ENCODE assay signal across 1 cellular context in the genomic region with DNA sequence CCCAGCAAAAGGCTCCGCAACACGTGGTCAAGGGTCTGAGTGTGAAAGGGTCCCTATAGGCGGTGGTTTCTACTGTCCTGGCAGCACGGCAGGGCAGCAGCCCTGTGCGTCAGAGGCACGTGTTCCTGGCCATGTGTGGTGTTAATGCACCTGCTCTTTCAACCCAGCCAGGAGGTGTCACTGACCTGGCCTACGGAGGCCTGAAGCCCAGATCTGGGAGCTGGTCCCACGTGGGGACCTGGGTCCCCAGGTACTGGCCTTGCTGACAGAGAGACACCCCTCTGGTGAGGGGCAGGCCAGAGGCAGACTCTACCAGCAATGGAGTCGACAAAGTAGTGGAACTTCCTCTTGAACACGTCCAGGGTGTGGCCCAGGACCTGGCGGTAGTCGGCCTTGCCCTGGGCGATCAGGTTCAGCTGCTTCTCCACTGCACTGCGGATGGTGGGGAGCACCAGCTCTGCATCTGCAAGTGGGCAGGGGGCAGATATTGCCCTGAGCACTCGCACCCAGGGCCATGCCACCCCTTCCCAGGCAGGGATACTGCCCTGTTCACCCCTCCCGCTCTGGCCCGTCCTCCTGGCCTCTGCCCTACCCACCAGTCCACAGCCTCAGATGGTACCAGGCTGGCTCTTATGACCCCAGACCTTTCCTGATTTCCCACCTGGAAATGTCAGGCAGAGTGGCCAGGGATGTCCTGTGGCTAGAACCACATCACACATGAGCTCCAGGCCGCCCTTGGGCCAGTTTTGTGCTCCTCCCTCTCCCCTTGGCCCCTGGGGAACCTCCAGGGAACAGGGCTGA.
A peak's percentile ranks its signal among the peaks of the same experiment; 100 is the strongest.
TF ChIP-seq lines count a peak whose summit lies in the region.

No MANE protein-coding gene starts in this region.

TF ChIP-seq in K562, 482 proteins besides CTCF, POLR2A, EP300 and RAD21 (continues in another document):
- peak; percentile 49 for TF ChIP-seq PML (IDR thresholded peaks at IDR 0.05; ENCODE audit: low read length)
- TF ChIP-seq ZNF561 (CRISPR knock-in tag; conservative IDR thresholded peaks at IDR 0.05): peak; percentile 64; the same call in 1 of the 2 replicates
- no peak for TF ChIP-seq ZNF224 (CRISPR knock-in tag; IDR thresholded peaks at IDR 0.05)
- peak in 1 of 2 experiments; percentile 47; a peak in 2 of 4 replicates for TF ChIP-seq TBL1XR1 (IDR thresholded peaks at IDR 0.05; ENCODE audit: low read length in 2 of 2)
- TF ChIP-seq ZNF133 (CRISPR knock-in tag; IDR thresholded peaks at IDR 0.05): no peak
- no peak for TF ChIP-seq BMI1 (IDR thresholded peaks at IDR 0.05; ENCODE audit: low read length)
- peak; percentile 57 for TF ChIP-seq ZNF143 (CRISPR knock-in tag; IDR thresholded peaks at IDR 0.05)
- no peak for TF ChIP-seq NR4A1 (CRISPR knock-in tag; IDR thresholded peaks at IDR 0.05)
- no peak for TF ChIP-seq NR4A1 (tag; IDR thresholded peaks at IDR 0.05)
- TF ChIP-seq ZNF76 (CRISPR knock-in tag; IDR thresholded peaks at IDR 0.05; ENCODE audit: borderline replicate concordance): no peak
- TF ChIP-seq, protein P1, sequence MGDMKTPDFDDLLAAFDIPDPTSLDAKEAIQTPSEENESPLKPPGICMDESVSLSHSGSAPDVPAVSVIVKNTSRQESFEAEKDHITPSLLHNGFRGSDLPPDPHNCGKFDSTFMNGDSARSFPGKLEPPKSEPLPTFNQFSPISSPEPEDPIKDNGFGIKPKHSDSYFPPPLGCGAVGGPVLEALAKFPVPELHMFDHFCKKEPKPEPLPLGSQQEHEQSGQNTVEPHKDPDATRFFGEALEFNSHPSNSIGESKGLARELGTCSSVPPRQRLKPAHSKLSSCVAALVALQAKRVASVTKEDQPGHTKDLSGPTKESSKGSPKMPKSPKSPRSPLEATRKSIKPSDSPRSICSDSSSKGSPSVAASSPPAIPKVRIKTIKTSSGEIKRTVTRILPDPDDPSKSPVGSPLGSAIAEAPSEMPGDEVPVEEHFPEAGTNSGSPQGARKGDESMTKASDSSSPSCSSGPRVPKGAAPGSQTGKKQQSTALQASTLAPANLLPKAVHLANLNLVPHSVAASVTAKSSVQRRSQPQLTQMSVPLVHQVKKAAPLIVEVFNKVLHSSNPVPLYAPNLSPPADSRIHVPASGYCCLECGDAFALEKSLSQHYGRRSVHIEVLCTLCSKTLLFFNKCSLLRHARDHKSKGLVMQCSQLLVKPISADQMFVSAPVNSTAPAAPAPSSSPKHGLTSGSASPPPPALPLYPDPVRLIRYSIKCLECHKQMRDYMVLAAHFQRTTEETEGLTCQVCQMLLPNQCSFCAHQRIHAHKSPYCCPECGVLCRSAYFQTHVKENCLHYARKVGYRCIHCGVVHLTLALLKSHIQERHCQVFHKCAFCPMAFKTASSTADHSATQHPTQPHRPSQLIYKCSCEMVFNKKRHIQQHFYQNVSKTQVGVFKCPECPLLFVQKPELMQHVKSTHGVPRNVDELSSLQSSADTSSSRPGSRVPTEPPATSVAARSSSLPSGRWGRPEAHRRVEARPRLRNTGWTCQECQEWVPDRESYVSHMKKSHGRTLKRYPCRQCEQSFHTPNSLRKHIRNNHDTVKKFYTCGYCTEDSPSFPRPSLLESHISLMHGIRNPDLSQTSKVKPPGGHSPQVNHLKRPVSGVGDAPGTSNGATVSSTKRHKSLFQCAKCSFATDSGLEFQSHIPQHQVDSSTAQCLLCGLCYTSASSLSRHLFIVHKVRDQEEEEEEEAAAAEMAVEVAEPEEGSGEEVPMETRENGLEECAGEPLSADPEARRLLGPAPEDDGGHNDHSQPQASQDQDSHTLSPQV (IDR thresholded peaks at IDR 0.05): no peak
- TF ChIP-seq, protein P2, sequence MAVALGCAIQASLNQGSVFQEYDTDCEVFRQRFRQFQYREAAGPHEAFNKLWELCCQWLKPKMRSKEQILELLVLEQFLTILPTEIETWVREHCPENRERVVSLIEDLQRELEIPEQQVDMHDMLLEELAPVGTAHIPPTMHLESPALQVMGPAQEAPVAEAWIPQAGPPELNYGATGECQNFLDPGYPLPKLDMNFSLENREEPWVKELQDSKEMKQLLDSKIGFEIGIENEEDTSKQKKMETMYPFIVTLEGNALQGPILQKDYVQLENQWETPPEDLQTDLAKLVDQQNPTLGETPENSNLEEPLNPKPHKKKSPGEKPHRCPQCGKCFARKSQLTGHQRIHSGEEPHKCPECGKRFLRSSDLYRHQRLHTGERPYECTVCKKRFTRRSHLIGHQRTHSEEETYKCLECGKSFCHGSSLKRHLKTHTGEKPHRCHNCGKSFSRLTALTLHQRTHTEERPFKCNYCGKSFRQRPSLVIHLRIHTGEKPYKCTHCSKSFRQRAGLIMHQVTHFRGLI (CRISPR knock-in tag; IDR thresholded peaks at IDR 0.05): no peak
- no peak for TF ChIP-seq FIP1L1 (IDR thresholded peaks at IDR 0.05; ENCODE audit: low read depth, low read length, poor library complexity, severe bottlenecking)
- no peak for TF ChIP-seq SMAD1 (IDR thresholded peaks at IDR 0.05; ENCODE audit: low read depth, low read length, partially characterized antibody)
- no peak for TF ChIP-seq BRD9 (IDR thresholded peaks at IDR 0.05; ENCODE audit: low read depth, partially characterized antibody)
- TF ChIP-seq, protein P3, sequence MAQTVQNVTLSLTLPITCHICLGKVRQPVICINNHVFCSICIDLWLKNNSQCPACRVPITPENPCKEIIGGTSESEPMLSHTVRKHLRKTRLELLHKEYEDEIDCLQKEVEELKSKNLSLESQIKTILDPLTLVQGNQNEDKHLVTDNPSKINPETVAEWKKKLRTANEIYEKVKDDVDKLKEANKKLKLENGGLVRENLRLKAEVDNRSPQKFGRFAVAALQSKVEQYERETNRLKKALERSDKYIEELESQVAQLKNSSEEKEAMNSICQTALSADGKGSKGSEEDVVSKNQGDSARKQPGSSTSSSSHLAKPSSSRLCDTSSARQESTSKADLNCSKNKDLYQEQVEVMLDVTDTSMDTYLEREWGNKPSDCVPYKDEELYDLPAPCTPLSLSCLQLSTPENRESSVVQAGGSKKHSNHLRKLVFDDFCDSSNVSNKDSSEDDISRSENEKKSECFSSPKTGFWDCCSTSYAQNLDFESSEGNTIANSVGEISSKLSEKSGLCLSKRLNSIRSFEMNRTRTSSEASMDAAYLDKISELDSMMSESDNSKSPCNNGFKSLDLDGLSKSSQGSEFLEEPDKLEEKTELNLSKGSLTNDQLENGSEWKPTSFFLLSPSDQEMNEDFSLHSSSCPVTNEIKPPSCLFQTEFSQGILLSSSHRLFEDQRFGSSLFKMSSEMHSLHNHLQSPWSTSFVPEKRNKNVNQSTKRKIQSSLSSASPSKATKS (CRISPR knock-in tag; IDR thresholded peaks at IDR 0.05): no peak
- TF ChIP-seq, protein P4, sequence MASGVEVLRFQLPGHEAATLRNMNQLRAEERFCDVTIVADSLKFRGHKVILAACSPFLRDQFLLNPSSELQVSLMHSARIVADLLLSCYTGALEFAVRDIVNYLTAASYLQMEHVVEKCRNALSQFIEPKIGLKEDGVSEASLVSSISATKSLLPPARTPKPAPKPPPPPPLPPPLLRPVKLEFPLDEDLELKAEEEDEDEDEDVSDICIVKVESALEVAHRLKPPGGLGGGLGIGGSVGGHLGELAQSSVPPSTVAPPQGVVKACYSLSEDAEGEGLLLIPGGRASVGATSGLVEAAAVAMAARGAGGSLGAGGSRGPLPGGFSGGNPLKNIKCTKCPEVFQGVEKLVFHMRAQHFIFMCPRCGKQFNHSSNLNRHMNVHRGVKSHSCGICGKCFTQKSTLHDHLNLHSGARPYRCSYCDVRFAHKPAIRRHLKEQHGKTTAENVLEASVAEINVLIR (CRISPR knock-in tag; IDR thresholded peaks at IDR 0.05): no peak
- TF ChIP-seq HDAC8 (tag; IDR thresholded peaks at IDR 0.05): 0 out of 2 replicates have a peak, but pooled peaks have one; percentile 32
- TF ChIP-seq LARP7 (IDR thresholded peaks at IDR 0.05): no peak
- no peak for TF ChIP-seq TCF7 (IDR thresholded peaks at IDR 0.05; ENCODE audit: borderline replicate concordance)
- TF ChIP-seq KAT8 (IDR thresholded peaks at IDR 0.05; ENCODE audit: low read depth): no peak
- no peak for TF ChIP-seq PPARD (CRISPR knock-in tag; IDR thresholded peaks at IDR 0.05)
- TF ChIP-seq SETDB1 (IDR thresholded peaks at IDR 0.05; ENCODE audit: low read length): peak; percentile 65
- no peak for TF ChIP-seq ZNF431 (CRISPR knock-in tag; IDR thresholded peaks at IDR 0.05)
- TF ChIP-seq ZNF584 (CRISPR knock-in tag; IDR thresholded peaks at IDR 0.05; ENCODE audit: low read depth): no peak
- TF ChIP-seq MCM3 (IDR thresholded peaks at IDR 0.05): no peak
- TF ChIP-seq, protein P5, sequence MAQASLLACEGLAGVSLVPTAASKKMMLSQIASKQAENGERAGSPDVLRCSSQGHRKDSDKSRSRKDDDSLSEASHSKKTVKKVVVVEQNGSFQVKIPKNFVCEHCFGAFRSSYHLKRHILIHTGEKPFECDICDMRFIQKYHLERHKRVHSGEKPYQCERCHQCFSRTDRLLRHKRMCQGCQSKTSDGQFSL (CRISPR knock-in tag; IDR thresholded peaks at IDR 0.05): 0 out of 2 replicates have a peak, but pooled peaks have one; percentile 54
- TF ChIP-seq, protein P5 (tag; IDR thresholded peaks at IDR 0.05): no peak
- TF ChIP-seq, protein P6, sequence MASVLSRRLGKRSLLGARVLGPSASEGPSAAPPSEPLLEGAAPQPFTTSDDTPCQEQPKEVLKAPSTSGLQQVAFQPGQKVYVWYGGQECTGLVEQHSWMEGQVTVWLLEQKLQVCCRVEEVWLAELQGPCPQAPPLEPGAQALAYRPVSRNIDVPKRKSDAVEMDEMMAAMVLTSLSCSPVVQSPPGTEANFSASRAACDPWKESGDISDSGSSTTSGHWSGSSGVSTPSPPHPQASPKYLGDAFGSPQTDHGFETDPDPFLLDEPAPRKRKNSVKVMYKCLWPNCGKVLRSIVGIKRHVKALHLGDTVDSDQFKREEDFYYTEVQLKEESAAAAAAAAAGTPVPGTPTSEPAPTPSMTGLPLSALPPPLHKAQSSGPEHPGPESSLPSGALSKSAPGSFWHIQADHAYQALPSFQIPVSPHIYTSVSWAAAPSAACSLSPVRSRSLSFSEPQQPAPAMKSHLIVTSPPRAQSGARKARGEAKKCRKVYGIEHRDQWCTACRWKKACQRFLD (CRISPR knock-in tag; IDR thresholded peaks at IDR 0.05): no peak
- TF ChIP-seq, protein P7, sequence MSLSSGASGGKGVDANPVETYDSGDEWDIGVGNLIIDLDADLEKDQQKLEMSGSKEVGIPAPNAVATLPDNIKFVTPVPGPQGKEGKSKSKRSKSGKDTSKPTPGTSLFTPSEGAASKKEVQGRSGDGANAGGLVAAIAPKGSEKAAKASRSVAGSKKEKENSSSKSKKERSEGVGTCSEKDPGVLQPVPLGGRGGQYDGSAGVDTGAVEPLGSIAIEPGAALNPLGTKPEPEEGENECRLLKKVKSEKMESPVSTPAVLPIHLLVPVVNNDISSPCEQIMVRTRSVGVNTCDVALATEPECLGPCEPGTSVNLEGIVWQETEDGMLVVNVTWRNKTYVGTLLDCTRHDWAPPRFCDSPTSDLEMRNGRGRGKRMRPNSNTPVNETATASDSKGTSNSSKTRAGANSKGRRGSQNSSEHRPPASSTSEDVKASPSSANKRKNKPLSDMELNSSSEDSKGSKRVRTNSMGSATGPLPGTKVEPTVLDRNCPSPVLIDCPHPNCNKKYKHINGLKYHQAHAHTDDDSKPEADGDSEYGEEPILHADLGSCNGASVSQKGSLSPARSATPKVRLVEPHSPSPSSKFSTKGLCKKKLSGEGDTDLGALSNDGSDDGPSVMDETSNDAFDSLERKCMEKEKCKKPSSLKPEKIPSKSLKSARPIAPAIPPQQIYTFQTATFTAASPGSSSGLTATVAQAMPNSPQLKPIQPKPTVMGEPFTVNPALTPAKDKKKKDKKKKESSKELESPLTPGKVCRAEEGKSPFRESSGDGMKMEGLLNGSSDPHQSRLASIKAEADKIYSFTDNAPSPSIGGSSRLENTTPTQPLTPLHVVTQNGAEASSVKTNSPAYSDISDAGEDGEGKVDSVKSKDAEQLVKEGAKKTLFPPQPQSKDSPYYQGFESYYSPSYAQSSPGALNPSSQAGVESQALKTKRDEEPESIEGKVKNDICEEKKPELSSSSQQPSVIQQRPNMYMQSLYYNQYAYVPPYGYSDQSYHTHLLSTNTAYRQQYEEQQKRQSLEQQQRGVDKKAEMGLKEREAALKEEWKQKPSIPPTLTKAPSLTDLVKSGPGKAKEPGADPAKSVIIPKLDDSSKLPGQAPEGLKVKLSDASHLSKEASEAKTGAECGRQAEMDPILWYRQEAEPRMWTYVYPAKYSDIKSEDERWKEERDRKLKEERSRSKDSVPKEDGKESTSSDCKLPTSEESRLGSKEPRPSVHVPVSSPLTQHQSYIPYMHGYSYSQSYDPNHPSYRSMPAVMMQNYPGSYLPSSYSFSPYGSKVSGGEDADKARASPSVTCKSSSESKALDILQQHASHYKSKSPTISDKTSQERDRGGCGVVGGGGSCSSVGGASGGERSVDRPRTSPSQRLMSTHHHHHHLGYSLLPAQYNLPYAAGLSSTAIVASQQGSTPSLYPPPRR (CRISPR knock-in tag; IDR thresholded peaks at IDR 0.05; ENCODE audit: borderline replicate concordance): no peak
- TF ChIP-seq ZC3H8 (IDR thresholded peaks at IDR 0.05): no peak
- peak in 1 of 2 experiments; percentile 53; a peak in 1 of 4 replicates for TF ChIP-seq TEAD1 (CRISPR knock-in tag; IDR thresholded peaks at IDR 0.05)
- no peak for TF ChIP-seq SMAD3 (CRISPR knock-in tag; conservative IDR thresholded peaks at IDR 0.05)
- no peak for TF ChIP-seq BRCA1 (IDR thresholded peaks at IDR 0.05)
- peak; percentile 58; the same call in 1 of the 2 replicates for TF ChIP-seq BRCA1 (CRISPR knock-in tag; IDR thresholded peaks at IDR 0.05)
- 0 out of 2 replicates have a peak, but pooled peaks have one; percentile 18 for TF ChIP-seq KLF1 (tag; IDR thresholded peaks at IDR 0.05)
- TF ChIP-seq MYC (IDR thresholded peaks at IDR 0.05; ENCODE audit: low read depth, low read length): no peak
- TF ChIP-seq MYC (CRISPR knock-in tag; IDR thresholded peaks at IDR 0.05; ENCODE audit: borderline replicate concordance, low read depth): 0 out of 2 replicates have a peak, but pooled peaks have one; percentile 56
- TF ChIP-seq POLR2G (IDR thresholded peaks at IDR 0.05; ENCODE audit: low read depth, low read length): peak; percentile 69
- no peak for TF ChIP-seq TCF7L2 (IDR thresholded peaks at IDR 0.05; ENCODE audit: low read depth, low read length)
- no peak for TF ChIP-seq TRIM28 (IDR thresholded peaks at IDR 0.05)
- TF ChIP-seq CEBPB (tag; IDR thresholded peaks at IDR 0.05): no peak
- TF ChIP-seq, protein P8, sequence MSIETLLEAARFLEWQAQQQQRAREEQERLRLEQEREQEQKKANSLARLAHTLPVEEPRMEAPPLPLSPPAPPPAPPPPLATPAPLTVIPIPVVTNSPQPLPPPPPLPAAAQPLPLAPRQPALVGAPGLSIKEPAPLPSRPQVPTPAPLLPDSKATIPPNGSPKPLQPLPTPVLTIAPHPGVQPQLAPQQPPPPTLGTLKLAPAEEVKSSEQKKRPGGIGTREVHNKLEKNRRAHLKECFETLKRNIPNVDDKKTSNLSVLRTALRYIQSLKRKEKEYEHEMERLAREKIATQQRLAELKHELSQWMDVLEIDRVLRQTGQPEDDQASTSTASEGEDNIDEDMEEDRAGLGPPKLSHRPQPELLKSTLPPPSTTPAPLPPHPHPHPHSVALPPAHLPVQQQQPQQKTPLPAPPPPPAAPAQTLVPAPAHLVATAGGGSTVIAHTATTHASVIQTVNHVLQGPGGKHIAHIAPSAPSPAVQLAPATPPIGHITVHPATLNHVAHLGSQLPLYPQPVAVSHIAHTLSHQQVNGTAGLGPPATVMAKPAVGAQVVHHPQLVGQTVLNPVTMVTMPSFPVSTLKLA (conservative IDR thresholded peaks at IDR 0.05): no peak
- 0 out of 2 replicates have a peak, but pooled peaks have one; percentile 24 for TF ChIP-seq MBD2 (IDR thresholded peaks at IDR 0.05; ENCODE audit: borderline replicate concordance, low read depth)
- no peak for TF ChIP-seq NCOA2 (IDR thresholded peaks at IDR 0.05; ENCODE audit: partially characterized antibody in 2 of 2)
- TF ChIP-seq POLR2AphosphoS5 (IDR thresholded peaks at IDR 0.05; ENCODE audit: control insufficient read depth, insufficient read depth, low read depth, low read length): no peak
